In genomic region chr1:202329891-202330290, GRCh38 we compare ENCODE assay signal across 2 cellular contexts.
TF ChIP-seq lines count a peak whose summit lies in the region.

No MANE protein-coding gene starts in this region.

TF ChIP-seq in SK-N-SH treated with all-trans-retinoic acid at 6 μM for 48 hours, 23 proteins besides CTCF, POLR2A, EP300 and RAD21:
- TF ChIP-seq BACH2 (CRISPR knock-in tag; IDR thresholded peaks at IDR 0.05; ENCODE audit: borderline replicate concordance) (no peak), ZNF565 (CRISPR knock-in tag; conservative IDR thresholded peaks at IDR 0.05; ENCODE audit: low read depth) (no peak), PATZ1 (CRISPR knock-in tag; IDR thresholded peaks at IDR 0.05; ENCODE audit: borderline replicate concordance) (no peak), CSRNP3 (CRISPR knock-in tag; IDR thresholded peaks at IDR 0.05) (no peak), ZNF8 (CRISPR knock-in tag; IDR thresholded peaks at IDR 0.05) (no peak)

TF ChIP-seq in SK-N-SH, 30 proteins besides CTCF, POLR2A, EP300 and RAD21:
- TF ChIP-seq MEF2A (IDR thresholded peaks at IDR 0.05; ENCODE audit: borderline replicate concordance, low read depth) (no peak), NFIC (IDR thresholded peaks at IDR 0.05; ENCODE audit: borderline replicate concordance) (no peak)
